Comparison of ENCODE assay signal across 1 cellular context in genomic region chr15:42493694-42494093, GRCh38.
TF ChIP-seq lines count a peak whose summit lies in the region.

No MANE protein-coding gene starts in this region.

TF ChIP-seq in K562, 482 proteins besides CTCF, POLR2A, EP300 and RAD21:
- TF ChIP-seq LCOR (CRISPR knock-in tag; IDR thresholded peaks at IDR 0.05) (no peak), TAF9B (IDR thresholded peaks at IDR 0.05; ENCODE audit: partially characterized antibody) (peak; percentile 19), PHTF2 (CRISPR knock-in tag; IDR thresholded peaks at IDR 0.05) (no peak)
